Comparison of ENCODE assay signal across 9 cellular contexts in genomic region chr2:105919191-105919811, GRCh38.
A peak's percentile ranks its signal among the peaks of the same experiment; 100 is the strongest.
DNase-seq lines count a peak whose midpoint lies in the region; ATAC-seq and TF ChIP-seq lines count a peak whose summit lies in the region.
"Had no signal": no experiment of that assay in that cellular context is flagged by ENCODE, and none has a peak within 500 bp of the region (broad histone marks: within the 10 kb centered on the region; RNA-seq: fewer than 3 reads in every experiment).

No MANE protein-coding gene starts in this region.

- peaks cover 0 to 37% (median 12%) of the 10 kb centered on the region in 11 donors for H3K9me3 ChIP-seq in heart right ventricle

- CTCF ChIA-PET in activated CD4-positive, alpha-beta T cell treated with anti-CD3 and anti-CD28 coated beads for 36 hours (lab: Charles Lee), result interaction anchor here (0.6 to 1.4 kb wide), 7 partner anchors 11 to 44 kb away, joined by 3 to 6 read pairs (median 4); no protein-coding TSS in a partner anchor

- no peaks in the 10 kb centered on the region for H3K36me3 ChIP-seq in heart right ventricle

- no peak overlapping the region for H3K27ac Mint-ChIP-seq in activated CD4-positive, alpha-beta T cell treated with anti-CD3 and anti-CD28 coated beads for 36 hours

- no peaks in the 10 kb centered on the region for H3K27me3 ChIP-seq in heart right ventricle

- TF ChIP-seq CTCF in heart right ventricle (IDR thresholded peaks at IDR 0.05), result no peak

- H3K4me3 ChIP-seq in heart right ventricle, result no peak overlapping the region
- H3K4me3 ChIP-seq: K562 had no signal

- no peaks in the 10 kb centered on the region for H3K27me3 Mint-ChIP-seq in activated CD4-positive, alpha-beta T cell treated with anti-CD3 and anti-CD28 coated beads for 36 hours

- peak overlapping the region in 4 of 10 donors; percentile 30 to 65 (median 56) for H3K27ac ChIP-seq in heart right ventricle

- intact Hi-C loops in activated CD4-positive, alpha-beta T cell treated with anti-CD3 and anti-CD28 coated beads for 36 hours (cut with DNase I, micrococcal nuclease), result no loop called here
- intact Hi-C loops in heart right ventricle (cut with DNase I), result no loop called here

- H3K4me1 Mint-ChIP-seq in activated CD4-positive, alpha-beta T cell treated with anti-CD3 and anti-CD28 coated beads for 36 hours, result peaks cover 26% of the 10 kb centered on the region

- H3K4me3 Mint-ChIP-seq in activated CD4-positive, alpha-beta T cell treated with anti-CD3 and anti-CD28 coated beads for 36 hours, result no peak overlapping the region

- H3K4me1 ChIP-seq in heart right ventricle, result peaks cover 0 to 31% (median 16%) of the 10 kb centered on the region in 9 donors

- H3K36me3 Mint-ChIP-seq in activated CD4-positive, alpha-beta T cell treated with anti-CD3 and anti-CD28 coated beads for 36 hours (ENCODE audit: low read depth), result peaks cover 7% of the 10 kb centered on the region

- POLR2A ChIA-PET in activated CD4-positive, alpha-beta T cell treated with anti-CD3 and anti-CD28 coated beads for 36 hours (lab: Charles Lee), result interaction anchor here (0.6 kb wide), 1 partner anchor 15 kb away, joined by 4 read pairs; no protein-coding TSS in a partner anchor

- no peak for DNase-seq in activated CD4-positive, alpha-beta T cell treated with anti-CD3 and anti-CD28 coated beads for 36 hours
- no peak for DNase-seq in activated CD4-positive, alpha-beta T cell treated with anti-CD3 and anti-CD28 coated beads for 4 hours
- peak; percentile 47 for DNase-seq in SHP77 treated with DMSO at 0.1 percent for 48 hours (lab: John Stamatoyannopoulos, UW)
- peak; percentile 64 to 72 for DNase-seq in heart right ventricle
- DNase-seq in superior temporal gyrus (ENCODE audit: extremely low spot score), result peak; percentile 41
- no peak for DNase-seq in NCI-H748 (lab: John Stamatoyannopoulos, UW; ENCODE audit: unreplicated experiment)

- peak; percentile 39 for ATAC-seq in activated CD4-positive, alpha-beta T cell treated with anti-CD3 and anti-CD28 coated beads for 36 hours
- ATAC-seq in heart right ventricle, result peak; percentile 80 to 95 (median 88)
- ATAC-seq in HG03159 (IDR thresholded peaks at IDR 0.05; ENCODE audit: unreplicated experiment), result no peak
- ATAC-seq in GM21786 (IDR thresholded peaks at IDR 0.05; ENCODE audit: unreplicated experiment), result no peak

- WGBS in heart right ventricle, 2 donors, result 53 to 56% methylated on average over 3 of the region's 3 CpGs

- H3K9me3 Mint-ChIP-seq in activated CD4-positive, alpha-beta T cell treated with anti-CD3 and anti-CD28 coated beads for 36 hours (ENCODE audit: low read depth), result peaks cover 19% of the 10 kb centered on the region

Comparison
In these comparisons a context has a peak if more than half of its experiments do, and no peak if none do; other contexts are left out.
1. ATAC-seq: peak in activated CD4-positive, alpha-beta T cell treated with anti-CD3 and anti-CD28 coated beads for 36 hours (single experiment) and heart right ventricle (8 of 8); none in HG03159 (single experiment) and GM21786 (single experiment).
2. DNase-seq: peak in SHP77 treated with DMSO at 0.1 percent for 48 hours (single experiment), heart right ventricle (2 of 2) and superior temporal gyrus (single experiment); none in activated CD4-positive, alpha-beta T cell treated with anti-CD3 and anti-CD28 coated beads for 36 hours (single experiment), activated CD4-positive, alpha-beta T cell treated with anti-CD3 and anti-CD28 coated beads for 4 hours (0 of 2) and NCI-H748 (single experiment).